ENCODE assay signal across 1 cellular context in genomic region chr9:34665109-34665380, GRCh38.
TF ChIP-seq lines count a peak whose summit lies in the region.

No MANE protein-coding gene starts in this region.

TF ChIP-seq in HepG2, 621 proteins besides CTCF, POLR2A, EP300 and RAD21 (continued from another document and continues in another):
- TF ChIP-seq CEBPZ (IDR thresholded peaks at IDR 0.05; ENCODE audit: low read length) (no peak), ZFP36 (IDR thresholded peaks at IDR 0.05; ENCODE audit: borderline replicate concordance, low read depth, low read length, partially characterized antibody) (no peak), ETV6 (CRISPR knock-in tag; conservative IDR thresholded peaks at IDR 0.05) (no peak), ZNF136 (CRISPR knock-in tag; IDR thresholded peaks at IDR 0.05; ENCODE audit: low read depth) (no peak), ZNF605 (CRISPR knock-in tag; IDR thresholded peaks at IDR 0.05) (0 out of 2 replicates have a peak, but pooled peaks have one; percentile 35), ZNF749 (CRISPR knock-in tag; IDR thresholded peaks at IDR 0.05; ENCODE audit: borderline replicate concordance) (no peak), FIP1L1 (IDR thresholded peaks at IDR 0.05; ENCODE audit: borderline replicate concordance, insufficient read depth, low read depth, low read length) (no peak), ZNF574 (CRISPR knock-in tag; IDR thresholded peaks at IDR 0.05) (no peak), ZNF564 (CRISPR knock-in tag; IDR thresholded peaks at IDR 0.05) (0 out of 2 replicates have a peak, but pooled peaks have one; percentile 35), ZNF616 (CRISPR knock-in tag; IDR thresholded peaks at IDR 0.05; ENCODE audit: low read depth) (no peak), ZSCAN9 (CRISPR knock-in tag; IDR thresholded peaks at IDR 0.05; ENCODE audit: borderline replicate concordance) (no peak), FOSL1 (CRISPR knock-in tag; IDR thresholded peaks at IDR 0.05; ENCODE audit: borderline replicate concordance) (no peak), POLR2AphosphoS5 (IDR thresholded peaks at IDR 0.05; ENCODE audit: low read depth, low read length) (no peak), CREB1 (IDR thresholded peaks at IDR 0.05) (no peak), CREB1 (CRISPR knock-in tag; IDR thresholded peaks at IDR 0.05) (no peak), PBX3 (CRISPR knock-in tag; IDR thresholded peaks at IDR 0.05; ENCODE audit: borderline replicate concordance) (no peak), ZBTB33 (CRISPR knock-in tag; IDR thresholded peaks at IDR 0.05) (no peak), ZNF274 (CRISPR knock-in tag; IDR thresholded peaks at IDR 0.05) (peak; percentile 48; the same call in 1 of the 2 replicates), NONO (IDR thresholded peaks at IDR 0.05) (no peak), NONO (CRISPR knock-in tag; conservative IDR thresholded peaks at IDR 0.05) (no peak), MIER3 (CRISPR knock-in tag; IDR thresholded peaks at IDR 0.05; ENCODE audit: borderline replicate concordance) (no peak), HNRNPLL (IDR thresholded peaks at IDR 0.05; ENCODE audit: low read depth, low read length, poor library complexity, severe bottlenecking) (peak; percentile 40), SOX6 (IDR thresholded peaks at IDR 0.05) (no peak), SOX6 (CRISPR knock-in tag; IDR thresholded peaks at IDR 0.05) (no peak), ZBTB44 (CRISPR knock-in tag; IDR thresholded peaks at IDR 0.05) (no peak), DNMT1 (CRISPR knock-in tag; IDR thresholded peaks at IDR 0.05) (no peak), ZNF546 (CRISPR knock-in tag; conservative IDR thresholded peaks at IDR 0.05) (no peak), FOSL2 (CRISPR knock-in tag; IDR thresholded peaks at IDR 0.05) (no peak), ZSCAN5A (CRISPR knock-in tag; IDR thresholded peaks at IDR 0.05; ENCODE audit: borderline replicate concordance) (no peak), EEA1 (CRISPR knock-in tag; IDR thresholded peaks at IDR 0.05; ENCODE audit: borderline replicate concordance) (no peak), PATZ1 (CRISPR knock-in tag; IDR thresholded peaks at IDR 0.05) (no peak), NFIB (CRISPR knock-in tag; IDR thresholded peaks at IDR 0.05; ENCODE audit: borderline replicate concordance) (no peak), KLF9 (CRISPR knock-in tag; IDR thresholded peaks at IDR 0.05; ENCODE audit: low read depth) (no peak), ZNF678 (CRISPR knock-in tag; IDR thresholded peaks at IDR 0.05) (no peak), ZNF777 (CRISPR knock-in tag; IDR thresholded peaks at IDR 0.05) (peak; percentile 74; the same call in 1 of the 2 replicates), NCOR1 (IDR thresholded peaks at IDR 0.05; ENCODE audit: borderline replicate concordance, low read length) (no peak), RBM39 (IDR thresholded peaks at IDR 0.05; ENCODE audit: low read depth, low read length, poor library complexity, severe bottlenecking) (no peak), TCF12 (IDR thresholded peaks at IDR 0.05) (no peak), TCF12 (CRISPR knock-in tag; IDR thresholded peaks at IDR 0.05) (no peak), SRY (CRISPR knock-in tag; IDR thresholded peaks at IDR 0.05) (no peak), ARID3A (IDR thresholded peaks at IDR 0.05; ENCODE audit: low read depth, low read length) (no peak), KDM2A (CRISPR knock-in tag; IDR thresholded peaks at IDR 0.05; ENCODE audit: borderline replicate concordance, low read depth) (peak; percentile 62; the same call in 1 of the 2 replicates), GMEB1 (CRISPR knock-in tag; IDR thresholded peaks at IDR 0.05; ENCODE audit: borderline replicate concordance) (no peak), ZBTB34 (CRISPR knock-in tag; IDR thresholded peaks at IDR 0.05) (no peak), ZNF207 (IDR thresholded peaks at IDR 0.05; ENCODE audit: borderline replicate concordance) (no peak), MEIS1 (CRISPR knock-in tag; IDR thresholded peaks at IDR 0.05; ENCODE audit: borderline replicate concordance) (no peak), ZNF879 (CRISPR knock-in tag; IDR thresholded peaks at IDR 0.05) (no peak)
